Comparison of ENCODE assay signal across 10 cellular contexts in the genomic region with DNA sequence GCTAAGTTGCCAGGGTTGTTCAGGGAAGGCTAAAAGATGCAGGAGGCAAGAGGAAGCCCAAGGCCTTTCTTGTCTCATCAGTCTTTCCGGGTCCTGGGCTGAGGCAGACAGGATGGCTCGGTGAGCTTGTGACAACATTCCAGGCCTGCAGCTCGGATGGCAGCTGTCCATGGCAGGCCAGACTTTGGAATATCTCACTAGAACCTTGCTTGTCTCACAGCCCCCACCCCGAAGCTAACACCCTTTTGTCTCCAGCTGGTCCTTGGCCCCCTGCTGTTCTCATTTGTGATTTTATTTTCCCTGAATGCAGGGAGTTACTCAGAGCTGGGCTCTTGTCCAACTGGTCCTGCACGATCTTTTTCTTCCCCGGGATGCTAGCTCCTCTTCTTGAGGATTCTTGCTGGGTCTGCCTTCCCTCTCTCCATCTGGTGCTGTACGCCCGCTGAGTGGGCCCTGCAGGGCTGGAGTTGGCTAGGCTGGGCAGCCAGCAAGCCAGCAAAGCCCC.
A peak's percentile ranks its signal among the peaks of the same experiment; 100 is the strongest.
DNase-seq lines count a peak whose midpoint lies in the region; ATAC-seq and TF ChIP-seq lines count a peak whose summit lies in the region.
"Had no signal": no experiment of that assay in that cellular context is flagged by ENCODE, and none has a peak within 500 bp of the region (broad histone marks: within the 10 kb centered on the region; RNA-seq: fewer than 3 reads in every experiment).

No MANE protein-coding gene starts in this region.

- TF ChIP-seq POLR2A in ovary (IDR thresholded peaks at IDR 0.05), result no peak

- H3K9me3 Mint-ChIP-seq in HFFc6, result peaks cover 5% of the 10 kb centered on the region; the same call in 1 of the 2 replicates
- no peaks in the 10 kb centered on the region for H3K9me3 Mint-ChIP-seq in stimulated activated naive CD8-positive, alpha-beta T cell treated with anti-CD3 and anti-CD28 coated beads, Interleukin-15, amount 100 ng/mL, for 72 hours
- H3K9me3 Mint-ChIP-seq: mesothelial cell of epicardium had no signal

- H3K27me3 Mint-ChIP-seq in HFFc6 (ENCODE audit: insufficient read depth), result no peaks in the 10 kb centered on the region; the same call in 1 of the 2 replicates
- H3K27me3 Mint-ChIP-seq in stimulated activated naive CD8-positive, alpha-beta T cell treated with anti-CD3 and anti-CD28 coated beads, Interleukin-15, amount 100 ng/mL, for 72 hours, result peaks cover 11% of the 10 kb centered on the region

- H3K36me3 ChIP-seq in ovary, result no peaks in the 10 kb centered on the region
- H3K36me3 ChIP-seq: Peyer's patch had no signal

- H3K4me1 Mint-ChIP-seq in HFFc6 (ENCODE audit: low read depth), result peaks cover 5% of the 10 kb centered on the region; the same call in 1 of the 2 replicates
- H3K4me1 Mint-ChIP-seq in stimulated activated naive CD8-positive, alpha-beta T cell treated with anti-CD3 and anti-CD28 coated beads, Interleukin-15, amount 100 ng/mL, for 72 hours, result no peaks in the 10 kb centered on the region

- no peak for ATAC-seq in stimulated activated naive CD8-positive, alpha-beta T cell treated with anti-CD3 and anti-CD28 coated beads, Interleukin-15, amount 100 ng/mL, for 72 hours
- ATAC-seq in esophagus mucosa, result no peak

- TF ChIP-seq CTCF in AG10803 (conservative IDR thresholded peaks at IDR 0.05; ENCODE audit: low read length) (peak; percentile 35), HFFc6 (IDR thresholded peaks at IDR 0.05) (no peak; the same call in 1 of the 2 replicates), ovary (IDR thresholded peaks at IDR 0.05) (no peak)

- no peaks in the 10 kb centered on the region for H3K4me1 ChIP-seq in ovary (ENCODE audit: insufficient read depth)

- no peak overlapping the region for H3K27ac Mint-ChIP-seq in HFFc6
- no peak overlapping the region for H3K27ac Mint-ChIP-seq in stimulated activated naive CD8-positive, alpha-beta T cell treated with anti-CD3 and anti-CD28 coated beads, Interleukin-15, amount 100 ng/mL, for 72 hours
- H3K27ac Mint-ChIP-seq: mesothelial cell of epicardium had no signal

- H3K4me3 Mint-ChIP-seq in HFFc6, result no peak overlapping the region
- no peak overlapping the region for H3K4me3 Mint-ChIP-seq in stimulated activated naive CD8-positive, alpha-beta T cell treated with anti-CD3 and anti-CD28 coated beads, Interleukin-15, amount 100 ng/mL, for 72 hours
- H3K4me3 Mint-ChIP-seq: mesothelial cell of epicardium had no signal

- intact Hi-C loops in ovary (cut with DNase I), result no loop called here

- H3K36me3 Mint-ChIP-seq in HFFc6 (ENCODE audit: low read depth), result no peaks in the 10 kb centered on the region
- H3K36me3 Mint-ChIP-seq: mesothelial cell of epicardium had no signal

- H3K27ac ChIP-seq in ovary, result no peak overlapping the region
- H3K27ac ChIP-seq: Peyer's patch had no signal

- H3K4me3 ChIP-seq in AG10803 (ENCODE audit: low read length) (no peak overlapping the region), ovary (no peak overlapping the region)
- H3K4me3 ChIP-seq: Peyer's patch had no signal

- no peaks in the 10 kb centered on the region for H3K27me3 ChIP-seq in ovary
- H3K27me3 ChIP-seq: Peyer's patch had no signal

- no peak for TF ChIP-seq EP300 in ovary (IDR thresholded peaks at IDR 0.05)

- H3K9me3 ChIP-seq in ovary, result no peaks in the 10 kb centered on the region
- H3K9me3 ChIP-seq: Peyer's patch had no signal

- peak; percentile 51 for DNase-seq in AG10803 (ENCODE audit: low read depth)
- peak; percentile 20 for DNase-seq in HFFc6
- peak; percentile 37 for DNase-seq in SK-N-DZ (ENCODE audit: low spot score)
- peak; percentile 19 for DNase-seq in iPS-NIHi11 (ENCODE audit: low spot score)
- no peak for DNase-seq in stimulated activated naive CD8-positive, alpha-beta T cell treated with anti-CD3 and anti-CD28 coated beads, Interleukin-15, amount 100 ng/mL, for 72 hours
- no peak for DNase-seq in ureter (ENCODE audit: low spot score)
- no peak for DNase-seq in ovary
- DNase-seq: Peyer's patch had no signal

- 16 to 22% (median 19%) methylated on average over 8 of the region's 8 CpGs for WGBS in ovary, 3 donors

Comparison
In these comparisons a context has a peak if more than half of its experiments do, and no peak if none do; other contexts are left out.
1. DNase-seq: peak in AG10803 (single experiment), HFFc6 (single experiment), SK-N-DZ (single experiment) and iPS-NIHi11 (single experiment); none in stimulated activated naive CD8-positive, alpha-beta T cell treated with anti-CD3 and anti-CD28 coated beads, Interleukin-15, amount 100 ng/mL, for 72 hours (0 of 2), ureter (single experiment) and ovary (0 of 5).